Comparison of ENCODE assay signal across 1 cellular context in genomic region chr19:47861630-47862029, GRCh38.
TF ChIP-seq lines count a peak whose summit lies in the region.

No MANE protein-coding gene starts in this region.

TF ChIP-seq in H1, 55 proteins besides CTCF, POLR2A, EP300 and RAD21:
- TF ChIP-seq TAF7 (optimal IDR thresholded peaks at IDR 0.05; ENCODE audit: borderline replicate concordance, low read depth, low read length) = no peak
- no peak for TF ChIP-seq TEAD4 (IDR thresholded peaks at IDR 0.05; ENCODE audit: low read depth, low read length)
- TF ChIP-seq ATF3 (IDR thresholded peaks at IDR 0.05; ENCODE audit: insufficient read depth, low read depth, low read length) = no peak
- no peak for TF ChIP-seq SP4 (IDR thresholded peaks at IDR 0.05; ENCODE audit: low read length)
- TF ChIP-seq NANOG (IDR thresholded peaks at IDR 0.05; ENCODE audit: insufficient read depth, low read depth, low read length, poor library complexity, severe bottlenecking) = no peak
- TF ChIP-seq GTF2F1 (IDR thresholded peaks at IDR 0.05; ENCODE audit: borderline replicate concordance, low read depth, low read length) = no peak
- TF ChIP-seq SAP30 (IDR thresholded peaks at IDR 0.05; ENCODE audit: insufficient read depth, insufficient replicate concordance, low read length) = no peak
- TF ChIP-seq EGR1 (IDR thresholded peaks at IDR 0.05; ENCODE audit: borderline replicate concordance, low read depth, low read length) = no peak
- TF ChIP-seq RNF2 (IDR thresholded peaks at IDR 0.05; ENCODE audit: borderline replicate concordance, low read depth, low read length, missing control alignments, poor library complexity, severe bottlenecking) = no peak
- TF ChIP-seq SIRT6 (IDR thresholded peaks at IDR 0.05; ENCODE audit: low read length) = no peak
- no peak for TF ChIP-seq RXRA (IDR thresholded peaks at IDR 0.05; ENCODE audit: insufficient read depth, low read depth, low read length)
- TF ChIP-seq PHF8 (conservative IDR thresholded peaks at IDR 0.05; ENCODE audit: low read depth, low read length) = no peak
- TF ChIP-seq TBP (IDR thresholded peaks at IDR 0.05; ENCODE audit: low read depth, low read length) = no peak
- no peak for TF ChIP-seq CBX8 (IDR thresholded peaks at IDR 0.05; ENCODE audit: borderline replicate concordance, low read depth, low read length)
- TF ChIP-seq NRF1 (IDR thresholded peaks at IDR 0.05; ENCODE audit: low read depth, low read length) = no peak
